Comparison of ENCODE assay signal across 8 cellular contexts in the genomic region with DNA sequence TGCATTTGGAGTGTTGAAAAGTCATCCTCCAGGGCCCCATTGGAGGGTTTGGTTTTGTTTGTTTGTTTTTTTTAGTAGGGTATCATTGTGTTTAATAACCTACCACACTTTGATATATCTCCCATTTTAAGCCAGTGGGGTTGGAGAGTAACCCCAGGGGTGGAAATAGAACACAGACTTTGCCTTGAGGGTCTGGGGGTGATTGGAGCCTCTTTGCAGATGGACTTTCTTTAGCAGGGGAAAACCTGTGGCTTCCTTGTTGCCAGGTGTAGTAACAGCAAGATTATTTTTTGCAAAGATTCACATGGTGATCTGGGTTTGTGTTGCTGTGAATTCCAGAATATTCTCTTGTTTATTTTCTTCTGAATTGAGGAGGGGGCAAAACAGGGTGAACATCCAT. TPM values are rescaled to one million over a fixed set of nuclear protein-coding genes. Genes with fewer than 3 reads are reported as not detected.
DNase-seq lines count a peak whose midpoint lies in the region; ATAC-seq and TF ChIP-seq lines count a peak whose summit lies in the region.

No MANE protein-coding gene starts in this region.

- H3K9me2 ChIP-seq in neural cell (ENCODE audit: insufficient read depth, low read length) = no peaks in the 10 kb centered on the region

- no peaks in the 10 kb centered on the region for H3F3A ChIP-seq in neural cell (ENCODE audit: insufficient read depth, low read length, poor library complexity, severe bottlenecking)

- H4K20me1 ChIP-seq in BLaER1 = peaks cover 52% of the 10 kb centered on the region
- no peaks in the 10 kb centered on the region for H4K20me1 ChIP-seq in neural cell (ENCODE audit: insufficient read depth)

- no peak for TF ChIP-seq RAD21 in neural cell (conservative IDR thresholded peaks at IDR 0.05)

- H3K4me2 ChIP-seq in BLaER1 (peak overlapping the region; percentile 87), neural cell (ENCODE audit: low read length) (peak overlapping the region; percentile 43)

- H3K9me3 ChIP-seq in BLaER1 (no peaks in the 10 kb centered on the region), MG63 (no peaks in the 10 kb centered on the region), ectodermal cell (ENCODE audit: control insufficient read depth, low read length) (no peaks in the 10 kb centered on the region), neural cell (ENCODE audit: low read length) (no peaks in the 10 kb centered on the region)

- peak overlapping the region; percentile 98 for H3K9ac ChIP-seq in BLaER1
- H3K9ac ChIP-seq in neural cell (ENCODE audit: low read length) = peak overlapping the region; percentile 65

- H3K4me1 ChIP-seq in BLaER1 = peaks cover 49% of the 10 kb centered on the region
- H3K4me1 ChIP-seq in ectodermal cell (ENCODE audit: control insufficient read depth, insufficient read depth, low read length) = peaks cover 9% of the 10 kb centered on the region

- DNase-seq in MG63 = no peak
- no peak for DNase-seq in OCI-M1 (lab: John Stamatoyannopoulos, UW)
- no peak for DNase-seq in T-helper 9 cell
- no peak for DNase-seq in ACHN

- H3K36me3 ChIP-seq in BLaER1 (peaks cover 18% of the 10 kb centered on the region), MG63 (peaks cover 45% of the 10 kb centered on the region), ectodermal cell (ENCODE audit: control insufficient read depth, insufficient read depth, low read length) (no peaks in the 10 kb centered on the region), neural cell (ENCODE audit: insufficient read depth, low read length) (no peaks in the 10 kb centered on the region)

- H3K27ac ChIP-seq in BLaER1 (peak overlapping the region; percentile 97), ectodermal cell (ENCODE audit: insufficient read depth, low read depth, low read length, poor library complexity, severe bottlenecking) (peak overlapping the region; percentile 78), neural cell (ENCODE audit: low read length) (no peak overlapping the region)

- H3K27me3 ChIP-seq in BLaER1 (no peaks in the 10 kb centered on the region), MG63 (no peaks in the 10 kb centered on the region), ectodermal cell (ENCODE audit: control insufficient read depth, insufficient read depth, low read length, poor library complexity, severe bottlenecking) (peaks cover 6% of the 10 kb centered on the region), neural cell (ENCODE audit: insufficient read depth, low read depth, low read length) (peaks cover 5% of the 10 kb centered on the region)

- TF ChIP-seq EP300 in neural cell (conservative IDR thresholded peaks at IDR 0.05; ENCODE audit: poor library complexity, severe bottlenecking) = no peak

- in situ Hi-C loops in ACHN (cut with HindIII; ENCODE audit: low pct_ligation_motif_present, low pct_unique_long_range_greater_than_20kb, low sequenced_read_pairs) = no loop called here

- no peak for TF ChIP-seq CTCF in neural cell (IDR thresholded peaks at IDR 0.05; ENCODE audit: poor library complexity, severe bottlenecking)

- no peak for ATAC-seq in HG03432 (IDR thresholded peaks at IDR 0.05; ENCODE audit: unreplicated experiment)

- peaks cover 10% of the 10 kb centered on the region for H3K79me2 ChIP-seq in neural cell (replicated peaks; ENCODE audit: insufficient read depth, low read length)

- no peak overlapping the region for H2AFZ ChIP-seq in neural cell (ENCODE audit: low read depth, low read length)

- H3K4me3 ChIP-seq in BLaER1 (peak overlapping the region; percentile 100), MG63 (peak overlapping the region; percentile 85), ectodermal cell (ENCODE audit: insufficient read depth, low read depth, low read length) (peak overlapping the region; percentile 80), neural cell (ENCODE audit: low read length) (peak overlapping the region; percentile 67)

TF ChIP-seq in neural cell, 6 proteins besides CTCF, POLR2A, EP300 and RAD21:
- TF ChIP-seq MXI1 (conservative IDR thresholded peaks at IDR 0.05; ENCODE audit: poor library complexity, severe bottlenecking) (no peak), POLR2AphosphoS5 (IDR thresholded peaks at IDR 0.05) (no peak), TAF1 (IDR thresholded peaks at IDR 0.05; ENCODE audit: low read depth) (no peak), EZH2 (IDR thresholded peaks at IDR 0.05; ENCODE audit: borderline replicate concordance, insufficient read depth, low read length, poor library complexity, severe bottlenecking) (no peak), SMC3 (conservative IDR thresholded peaks at IDR 0.05; ENCODE audit: poor library complexity) (no peak)
- TF ChIP-seq, protein P1, sequence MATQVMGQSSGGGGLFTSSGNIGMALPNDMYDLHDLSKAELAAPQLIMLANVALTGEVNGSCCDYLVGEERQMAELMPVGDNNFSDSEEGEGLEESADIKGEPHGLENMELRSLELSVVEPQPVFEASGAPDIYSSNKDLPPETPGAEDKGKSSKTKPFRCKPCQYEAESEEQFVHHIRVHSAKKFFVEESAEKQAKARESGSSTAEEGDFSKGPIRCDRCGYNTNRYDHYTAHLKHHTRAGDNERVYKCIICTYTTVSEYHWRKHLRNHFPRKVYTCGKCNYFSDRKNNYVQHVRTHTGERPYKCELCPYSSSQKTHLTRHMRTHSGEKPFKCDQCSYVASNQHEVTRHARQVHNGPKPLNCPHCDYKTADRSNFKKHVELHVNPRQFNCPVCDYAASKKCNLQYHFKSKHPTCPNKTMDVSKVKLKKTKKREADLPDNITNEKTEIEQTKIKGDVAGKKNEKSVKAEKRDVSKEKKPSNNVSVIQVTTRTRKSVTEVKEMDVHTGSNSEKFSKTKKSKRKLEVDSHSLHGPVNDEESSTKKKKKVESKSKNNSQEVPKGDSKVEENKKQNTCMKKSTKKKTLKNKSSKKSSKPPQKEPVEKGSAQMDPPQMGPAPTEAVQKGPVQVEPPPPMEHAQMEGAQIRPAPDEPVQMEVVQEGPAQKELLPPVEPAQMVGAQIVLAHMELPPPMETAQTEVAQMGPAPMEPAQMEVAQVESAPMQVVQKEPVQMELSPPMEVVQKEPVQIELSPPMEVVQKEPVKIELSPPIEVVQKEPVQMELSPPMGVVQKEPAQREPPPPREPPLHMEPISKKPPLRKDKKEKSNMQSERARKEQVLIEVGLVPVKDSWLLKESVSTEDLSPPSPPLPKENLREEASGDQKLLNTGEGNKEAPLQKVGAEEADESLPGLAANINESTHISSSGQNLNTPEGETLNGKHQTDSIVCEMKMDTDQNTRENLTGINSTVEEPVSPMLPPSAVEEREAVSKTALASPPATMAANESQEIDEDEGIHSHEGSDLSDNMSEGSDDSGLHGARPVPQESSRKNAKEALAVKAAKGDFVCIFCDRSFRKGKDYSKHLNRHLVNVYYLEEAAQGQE (IDR thresholded peaks at IDR 0.05; ENCODE audit: borderline replicate concordance) = no peak

RNA-seq across cellular contexts. Expression of a gene that starts 1.5 kb away (rescaled TPM):
- total RNA-seq in MG63 (2014; rRNA removed; shearing (Covaris generic); ENCODE audit: low replicate concordance) = 35.8 and 48.0 TPM in 2 replicates
- polyA plus RNA-seq in ectodermal cell (2013, experiment 1 of 4) = 41.7 TPM
- 47.0 TPM for polyA plus RNA-seq in ectodermal cell (2013, experiment 2 of 4)
- polyA plus RNA-seq in ectodermal cell (2013, experiment 3 of 4) = 31.2 TPM
- 36.4 TPM for polyA plus RNA-seq in ectodermal cell (2013, experiment 4 of 4)
- 3.0 and 7.6 TPM in 2 replicates for polyA plus RNA-seq in neural cell
- 8.2 and 9.5 TPM in 2 replicates for polyA minus RNA-seq in neural cell
